8 cellular contexts compared by ENCODE assay signal in the genomic region with DNA sequence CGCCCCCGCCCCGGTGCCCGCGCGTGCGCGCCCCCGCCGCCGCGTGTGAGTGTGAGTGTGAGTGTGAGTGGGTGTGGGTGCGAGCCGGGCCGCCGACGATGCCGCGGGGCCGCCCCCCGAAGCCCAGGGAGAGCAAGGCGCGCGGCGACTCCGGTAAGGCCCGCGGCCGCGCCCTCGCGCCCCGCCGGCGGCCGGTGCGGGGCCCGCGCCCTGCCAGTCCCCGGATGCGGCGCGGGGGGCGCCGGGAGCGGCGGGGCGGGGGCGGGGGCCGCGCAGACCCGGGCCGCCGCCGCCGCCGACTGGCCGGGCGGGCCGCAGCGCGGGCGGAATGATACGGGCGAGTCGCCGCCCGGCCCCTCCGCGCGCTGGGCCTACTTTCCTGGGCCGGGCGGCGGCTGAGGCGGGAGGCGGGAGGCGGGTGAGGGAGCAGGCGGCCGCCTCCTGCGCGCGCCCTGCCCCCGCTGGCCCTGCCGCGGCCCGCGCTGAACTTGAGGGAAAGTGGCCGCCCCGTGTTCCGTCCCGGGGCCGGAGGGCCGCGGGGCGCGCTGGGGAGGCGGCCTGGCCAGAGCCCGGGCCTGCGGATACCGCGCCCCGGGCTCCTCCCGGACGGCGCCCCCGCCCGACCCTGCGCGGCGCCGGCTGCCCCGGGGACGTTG. TPM values are rescaled to one million over a fixed set of nuclear protein-coding genes. Genes with fewer than 3 reads are reported as not detected.
DNase-seq lines count a peak whose midpoint lies in the region; ATAC-seq and TF ChIP-seq lines count a peak whose summit lies in the region.

ZNF236 (plus strand) TSS at position 48 of the 656 bp plus-strand sequence; CDS start at position 99, 51 bp downstream.

- TF ChIP-seq CTCF in AG09319 (IDR thresholded peaks at IDR 0.05; ENCODE audit: low read depth, low read length): no peak

- under 1% methylated on average over 28 of the region's 113 CpGs for WGBS in mesenchymal stem cell

- peak within 1 kb of the TSS; percentile 90 for H3K4me2 ChIP-seq in mesenchymal stem cell (ENCODE audit: low read length, poor library complexity, severe bottlenecking)

- peak within 1 kb of the TSS; percentile 99 for H3K9ac ChIP-seq in mesenchymal stem cell (ENCODE audit: low read length)

- peak within 1 kb of the TSS; percentile 87 to 99 for H3K4ac ChIP-seq in mesenchymal stem cell (ENCODE audit: low read depth in 1 of 2, low read length in 2 of 2)

- H2BK5ac ChIP-seq in mesenchymal stem cell (ENCODE audit: low read depth, low read length, poor library complexity, severe bottlenecking): peak within 1 kb of the TSS; percentile 92

- H3K18ac ChIP-seq in mesenchymal stem cell (ENCODE audit: low read depth in 1 of 2, low read length in 2 of 2): peak within 1 kb of the TSS; percentile 96 to 99

- H2BK15ac ChIP-seq in mesenchymal stem cell (ENCODE audit: low read depth, poor library complexity, severe bottlenecking): peak within 1 kb of the TSS; percentile 96

- peak within 1 kb of the TSS in 1 of 2 experiments; percentile 96 for H3K23ac ChIP-seq in mesenchymal stem cell (ENCODE audit: low read length in 2 of 2)

- CTCF ChIA-PET in activated CD8-positive, alpha-beta memory T cell treated with anti-CD3 and anti-CD28 coated beads for 36 hours (lab: Charles Lee): no interaction called here

- POLR2A ChIA-PET in activated CD8-positive, alpha-beta memory T cell treated with anti-CD3 and anti-CD28 coated beads for 36 hours (lab: Charles Lee): no interaction called here

- ATAC-seq in GM18867 (IDR thresholded peaks at IDR 0.05; ENCODE audit: unreplicated experiment) (peak; percentile 45), HG03095 (IDR thresholded peaks at IDR 0.05; ENCODE audit: unreplicated experiment) (peak; percentile 34)

- H3K27me3 ChIP-seq in effector memory CD4-positive, alpha-beta T cell (replicated peaks; ENCODE audit: control insufficient read depth, insufficient read depth, low read length, poor library complexity, severe bottlenecking): no peaks in the 10 kb centered on the region
- H3K27me3 ChIP-seq in mesenchymal stem cell (ENCODE audit: control insufficient read depth in 1 of 2, insufficient read depth in 1 of 2, low read length in 2 of 2): no peaks in the 10 kb centered on the region

- peak within 1 kb of the TSS; percentile 93 for H2AFZ ChIP-seq in mesenchymal stem cell (ENCODE audit: low read depth, low read length)

- H4K8ac ChIP-seq in mesenchymal stem cell (ENCODE audit: low read length): peak within 1 kb of the TSS; percentile 88

- H3K36me3 ChIP-seq in effector memory CD4-positive, alpha-beta T cell (ENCODE audit: control insufficient read depth, insufficient read depth, low read length): no peaks in the 10 kb centered on the region
- peaks cover 0 to 7% of the 10 kb centered on the region in 2 experiments for H3K36me3 ChIP-seq in mesenchymal stem cell (ENCODE audit: control insufficient read depth in 1 of 2, insufficient read depth in 2 of 2, low read depth in 1 of 2, low read length in 2 of 2)

- DNase-seq in AG09319 (ENCODE audit: extremely low read depth, low read depth) (peak; percentile 70), NCI-H460 (ENCODE audit: extremely low read depth, low read depth) (peak; percentile 56), mesenchymal stem cell (peak; percentile 80)
- peak; percentile 38 to 54 (median 52) for DNase-seq in effector memory CD4-positive, alpha-beta T cell
- DNase-seq in stimulated activated CD8-positive, alpha-beta memory T cell treated with anti-CD3 and anti-CD28 coated beads, Interleukin-15, amount 100 ng/mL, for 1 hour (ENCODE audit: low read depth): peak; percentile 27

- peak within 1 kb of the TSS in 1 of 2 experiments; percentile 24 for H2BK12ac ChIP-seq in mesenchymal stem cell (ENCODE audit: low read length in 2 of 2)

- H2AK5ac ChIP-seq in mesenchymal stem cell (ENCODE audit: low read length, severe bottlenecking): no peak within 1 kb of the TSS

- H3K4me3 ChIP-seq in effector memory CD4-positive, alpha-beta T cell (ENCODE audit: insufficient read depth, low read depth, low read length, poor library complexity, severe bottlenecking): peak within 1 kb of the TSS; percentile 99
- H3K4me3 ChIP-seq in mesenchymal stem cell (ENCODE audit: insufficient read depth in 1 of 2, low read depth in 1 of 2, low read length in 2 of 2): peak within 1 kb of the TSS; percentile 97 to 98

- peak within 1 kb of the TSS; percentile 97 for H2BK120ac ChIP-seq in mesenchymal stem cell (ENCODE audit: low read depth, low read length)

- H3K9me3 ChIP-seq in effector memory CD4-positive, alpha-beta T cell (ENCODE audit: control insufficient read depth, low read length): no peaks in the 10 kb centered on the region
- H3K9me3 ChIP-seq in mesenchymal stem cell (ENCODE audit: control insufficient read depth, low read length): no peaks in the 10 kb centered on the region

- peak within 1 kb of the TSS; percentile 98 for H4K91ac ChIP-seq in mesenchymal stem cell (ENCODE audit: low read length)

- H3K14ac ChIP-seq in mesenchymal stem cell (ENCODE audit: low read length in 2 of 2): peak within 1 kb of the TSS in 1 of 2 experiments; percentile 99

- peaks cover 9% of the 10 kb centered on the region for H3K4me1 ChIP-seq in effector memory CD4-positive, alpha-beta T cell (ENCODE audit: control insufficient read depth, insufficient read depth, low read length, poor library complexity, severe bottlenecking)
- H3K4me1 ChIP-seq in mesenchymal stem cell (ENCODE audit: control insufficient read depth, insufficient read depth, low read depth, low read length): peaks cover 20% of the 10 kb centered on the region

- peak within 1 kb of the TSS; percentile 84 for H3K27ac ChIP-seq in effector memory CD4-positive, alpha-beta T cell (ENCODE audit: insufficient read depth, low read length, poor library complexity, severe bottlenecking)
- H3K27ac ChIP-seq in mesenchymal stem cell (ENCODE audit: low read length, poor library complexity, severe bottlenecking): peak within 1 kb of the TSS; percentile 41

- peaks cover 2% of the 10 kb centered on the region for H3K79me1 ChIP-seq in mesenchymal stem cell (replicated peaks; ENCODE audit: low read length, poor library complexity, severe bottlenecking)

RNA-seq across cellular contexts. Expression of gene ZNF236, which starts in this region (rescaled TPM):
- 4.5 and 4.7 TPM in 2 replicates for total RNA-seq in NCI-H460 (2014; rRNA removed; shearing (Covaris generic))
- polyA plus RNA-seq in NCI-H460 (2014; cell fraction: nucleus; rRNA removed): 3.0 and 3.9 TPM in 2 replicates
- total RNA-seq in activated CD8-positive, alpha-beta memory T cell treated with anti-CD3 and anti-CD28 coated beads for 36 hours: 10 to 100 TPM; 13.1 to 13.5 TPM
- polyA plus RNA-seq in mesenchymal stem cell (2013, experiment 1 of 2): 7.1 TPM
- polyA plus RNA-seq in mesenchymal stem cell (2013, experiment 2 of 2): 6.6 TPM

Comparison
In these comparisons a context has a peak if more than half of its experiments do, and no peak if none do; other contexts are left out.
1. Peak in every context shown above with its lines: DNase-seq, ATAC-seq, H3K4me3 ChIP-seq and H3K27ac ChIP-seq.
2. DNase-seq: peak in every context shown above with its lines; median percentile 80 in mesenchymal stem cell; 70 in AG09319; 56 in NCI-H460; 52 in effector memory CD4-positive, alpha-beta T cell; 27 in stimulated activated CD8-positive, alpha-beta memory T cell treated with anti-CD3 and anti-CD28 coated beads, Interleukin-15, amount 100 ng/mL, for 1 hour.